ENCODE assay signal across 8 cellular contexts in the genomic region with DNA sequence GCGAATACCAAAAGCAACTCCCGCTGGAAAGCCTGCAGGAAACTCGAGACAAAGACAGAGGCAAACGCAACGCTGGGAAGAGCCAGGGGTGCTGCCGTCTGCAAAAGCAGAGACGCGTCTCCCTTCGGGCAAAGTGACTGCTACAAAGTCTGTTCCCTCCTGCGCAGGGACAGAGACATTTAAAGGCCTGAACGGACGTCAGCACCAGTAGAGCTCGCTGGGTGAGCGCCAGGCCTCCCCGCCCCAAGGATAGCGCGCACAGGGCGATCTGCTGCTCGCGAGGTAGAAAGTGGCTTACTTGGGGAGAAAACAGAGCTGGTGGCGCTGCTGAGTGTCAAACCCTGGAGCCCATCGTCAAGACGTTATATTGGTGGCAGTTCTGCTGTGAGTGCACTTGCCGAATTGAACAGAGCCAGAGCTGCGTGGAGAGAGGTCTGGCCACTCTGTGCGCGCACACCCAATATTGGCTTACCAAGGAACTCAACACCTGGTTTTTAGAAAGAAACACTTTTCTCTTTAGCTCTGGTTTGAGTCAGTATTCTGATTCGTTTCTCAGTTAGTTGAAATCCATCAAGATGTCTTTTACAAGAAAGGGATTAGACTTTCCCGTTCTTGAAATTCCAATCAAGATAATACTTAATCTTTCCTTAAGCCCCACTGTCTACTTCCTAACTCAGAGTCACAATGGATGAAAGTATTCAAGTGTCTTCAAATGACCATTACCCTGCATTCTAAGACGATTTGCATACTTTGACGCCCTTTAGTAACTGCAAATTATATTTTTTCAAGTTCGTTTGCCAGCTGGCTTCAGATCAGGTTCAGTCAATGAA.
A peak's percentile ranks its signal among the peaks of the same experiment; 100 is the strongest.
DNase-seq lines count a peak whose midpoint lies in the region; ATAC-seq, FAIRE-seq and TF ChIP-seq lines count a peak whose summit lies in the region.

No MANE protein-coding gene starts in this region.

- H4K20me1 ChIP-seq in K562 (replicated peaks; ENCODE audit: control insufficient read depth, insufficient read depth, low read length): no peaks in the 10 kb centered on the region

- H3K9me1 ChIP-seq in K562 (ENCODE audit: control insufficient read depth, insufficient read depth, low read length): no peaks in the 10 kb centered on the region

- H3K4me2 ChIP-seq in K562 (ENCODE audit: insufficient read depth, low read length): peak overlapping the region; percentile 41; the same call in 1 of the 2 replicates

- H3K27me3 ChIP-seq in K562 (ENCODE audit: control insufficient read depth in 2 of 2, insufficient read depth in 2 of 2, low read length in 2 of 2) (no peaks in the 10 kb centered on the region), lower lobe of right lung (ENCODE audit: low read depth) (peaks cover 44% of the 10 kb centered on the region), thymus (ENCODE audit: control insufficient read depth, insufficient read depth) (peaks cover 20% of the 10 kb centered on the region)

- POLR2A ChIA-PET in K562 (lab: Yijun Ruan, JAX): interaction anchor here (0.6 to 1.6 kb wide), 2 partner anchors 15 to 361 kb away, joined by 3 to 4 read pairs; a partner anchor contains a TSS

- BruUV-seq in K562 (replicated peaks; lab: Mats Ljungman, UMichigan): no TSS peak

- peak; percentile 85 for ATAC-seq in K562
- ATAC-seq in lower lobe of right lung: no peak
- ATAC-seq in HG03280 (IDR thresholded peaks at IDR 0.05; ENCODE audit: unreplicated experiment): no peak
- no peak for ATAC-seq in GM19452 (IDR thresholded peaks at IDR 0.05; ENCODE audit: unreplicated experiment)

- CTCF ChIA-PET in K562 (lab: Yijun Ruan, JAX; ENCODE audit: low intra/inter-chr PET ratio): no interaction called here

- TF ChIP-seq POLR2A in K562 (conservative IDR thresholded peaks at IDR 0.05): no peak

- no peak overlapping the region for H3K27ac ChIP-seq in K562 (ENCODE audit: extremely low read depth, low read depth, low read length)
- H3K27ac ChIP-seq in lower lobe of right lung: no peak overlapping the region
- no peak overlapping the region for H3K27ac ChIP-seq in thymus (ENCODE audit: low read depth)

- 6% methylated on average over 27 of the region's 32 CpGs for WGBS in K562 (ENCODE audit: insufficient coverage, low coverage, missing lambda C conversion rate)
- 8% methylated on average over 32 of the region's 32 CpGs for WGBS in thymus

- no peak for TF ChIP-seq RAD21 in K562 (CRISPR knock-in tag; conservative IDR thresholded peaks at IDR 0.05 in 1 of 2, IDR thresholded peaks at IDR 0.05 in 1 of 2)

- no peaks in the 10 kb centered on the region for H3K79me2 ChIP-seq in K562 (ENCODE audit: control insufficient read depth, insufficient read depth, low read length)

- no peak for TF ChIP-seq EP300 in K562 (IDR thresholded peaks at IDR 0.05; ENCODE audit: low read length)

- H2AFZ ChIP-seq in K562 (ENCODE audit: low read depth, low read length): 0 out of 2 replicates have a peak overlapping the region, but pooled peaks have one; percentile 9

- H3K4me3 ChIP-seq in K562 (no peak overlapping the region), lower lobe of right lung (peak overlapping the region; percentile 4), thymus (ENCODE audit: low read length) (peak overlapping the region; percentile 32)

- DNase-seq in G401 (ENCODE audit: low spot score) (peak; percentile 88), NCI-H2227 treated with DMSO at 0.1 percent for 48 hours (lab: John Stamatoyannopoulos, UW) (peak; percentile 50), K562 (ENCODE audit: extremely low read depth in 1 of 4, low spot score in 3 of 4) (peak in 1 of 4 experiments; percentile 49), lower lobe of right lung (no peak), SIG-M5 (lab: John Stamatoyannopoulos, UW) (no peak)

- no peak for FAIRE-seq in K562 (lab: Jason Lieb, UNC)

- H3K9me3 ChIP-seq in K562 (replicated peaks; ENCODE audit: control insufficient read depth, insufficient read depth, low read depth, low read length) (no peaks in the 10 kb centered on the region), lower lobe of right lung (no peaks in the 10 kb centered on the region), thymus (ENCODE audit: control insufficient read depth) (no peaks in the 10 kb centered on the region)

- TF ChIP-seq CTCF in K562 (IDR thresholded peaks at IDR 0.05 in 2 of 3, conservative IDR thresholded peaks at IDR 0.05 in 1 of 3; ENCODE audit: insufficient read depth in 2 of 3, low read depth in 1 of 3, low read length in 3 of 3) (no peak), lower lobe of right lung (IDR thresholded peaks at IDR 0.05) (no peak)

- peak overlapping the region in 1 of 2 experiments; percentile 28; a peak in 1 of 4 replicates for H3K9ac ChIP-seq in K562 (ENCODE audit: insufficient read depth in 1 of 2, low read depth in 2 of 2, low read length in 2 of 2)

- no peaks in the 10 kb centered on the region for H3K36me3 ChIP-seq in K562 (ENCODE audit: control insufficient read depth, insufficient read depth, low read length)
- H3K36me3 ChIP-seq in lower lobe of right lung: no peaks in the 10 kb centered on the region
- H3K36me3 ChIP-seq in thymus (ENCODE audit: control insufficient read depth, insufficient read depth): no peaks in the 10 kb centered on the region

- intact Hi-C loops in K562 (cut with micrococcal nuclease): no loop called here
- intact Hi-C loops in lower lobe of right lung (cut with DNase I): no loop called here

- H3K4me1 ChIP-seq in K562 (replicated peaks in 1 of 2; ENCODE audit: control insufficient read depth in 2 of 2, insufficient read depth in 2 of 2, low read length in 2 of 2) (peaks cover 0 to 4% of the 10 kb centered on the region in 2 experiments; a peak in 3 of 5 replicates), lower lobe of right lung (no peaks in the 10 kb centered on the region), thymus (ENCODE audit: control insufficient read depth, insufficient read depth, low read length) (no peaks in the 10 kb centered on the region)

- in situ Hi-C loops in G401 (cut with HindIII; ENCODE audit: low sequenced_read_pairs): no loop called here
- in situ Hi-C loops in K562 (cut with MboI): loop anchor here (10.0 to 25.0 kb wide), 2 partner anchors 1235 to 1702 kb away; no protein-coding TSS in a partner anchor

TF ChIP-seq in K562, 482 proteins besides CTCF, POLR2A, EP300 and RAD21:
- TF ChIP-seq, protein P1, sequence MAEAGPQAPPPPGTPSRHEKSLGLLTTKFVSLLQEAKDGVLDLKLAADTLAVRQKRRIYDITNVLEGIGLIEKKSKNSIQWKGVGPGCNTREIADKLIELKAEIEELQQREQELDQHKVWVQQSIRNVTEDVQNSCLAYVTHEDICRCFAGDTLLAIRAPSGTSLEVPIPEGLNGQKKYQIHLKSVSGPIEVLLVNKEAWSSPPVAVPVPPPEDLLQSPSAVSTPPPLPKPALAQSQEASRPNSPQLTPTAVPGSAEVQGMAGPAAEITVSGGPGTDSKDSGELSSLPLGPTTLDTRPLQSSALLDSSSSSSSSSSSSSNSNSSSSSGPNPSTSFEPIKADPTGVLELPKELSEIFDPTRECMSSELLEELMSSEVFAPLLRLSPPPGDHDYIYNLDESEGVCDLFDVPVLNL (CRISPR knock-in tag; IDR thresholded peaks at IDR 0.05; ENCODE audit: low read depth): no peak
- TF ChIP-seq RBM15 (IDR thresholded peaks at IDR 0.05; ENCODE audit: insufficient read depth, low read length) (no peak), PHB2 (IDR thresholded peaks at IDR 0.05; ENCODE audit: low read depth) (no peak), NCOA6 (IDR thresholded peaks at IDR 0.05) (no peak), NRF1 (conservative IDR thresholded peaks at IDR 0.05 in 1 of 2, IDR thresholded peaks at IDR 0.05 in 1 of 2) (peak; percentile 55 to 56; a peak in 3 of 4 replicates)

Comparison
In these comparisons a context has a peak if more than half of its experiments do, and no peak if none do; other contexts are left out.
1. DNase-seq: peak in G401 (single experiment) and NCI-H2227 treated with DMSO at 0.1 percent for 48 hours (single experiment); none in lower lobe of right lung (single experiment) and SIG-M5 (single experiment).